ENCODE assay signal across 1 cellular context in the genomic region with DNA sequence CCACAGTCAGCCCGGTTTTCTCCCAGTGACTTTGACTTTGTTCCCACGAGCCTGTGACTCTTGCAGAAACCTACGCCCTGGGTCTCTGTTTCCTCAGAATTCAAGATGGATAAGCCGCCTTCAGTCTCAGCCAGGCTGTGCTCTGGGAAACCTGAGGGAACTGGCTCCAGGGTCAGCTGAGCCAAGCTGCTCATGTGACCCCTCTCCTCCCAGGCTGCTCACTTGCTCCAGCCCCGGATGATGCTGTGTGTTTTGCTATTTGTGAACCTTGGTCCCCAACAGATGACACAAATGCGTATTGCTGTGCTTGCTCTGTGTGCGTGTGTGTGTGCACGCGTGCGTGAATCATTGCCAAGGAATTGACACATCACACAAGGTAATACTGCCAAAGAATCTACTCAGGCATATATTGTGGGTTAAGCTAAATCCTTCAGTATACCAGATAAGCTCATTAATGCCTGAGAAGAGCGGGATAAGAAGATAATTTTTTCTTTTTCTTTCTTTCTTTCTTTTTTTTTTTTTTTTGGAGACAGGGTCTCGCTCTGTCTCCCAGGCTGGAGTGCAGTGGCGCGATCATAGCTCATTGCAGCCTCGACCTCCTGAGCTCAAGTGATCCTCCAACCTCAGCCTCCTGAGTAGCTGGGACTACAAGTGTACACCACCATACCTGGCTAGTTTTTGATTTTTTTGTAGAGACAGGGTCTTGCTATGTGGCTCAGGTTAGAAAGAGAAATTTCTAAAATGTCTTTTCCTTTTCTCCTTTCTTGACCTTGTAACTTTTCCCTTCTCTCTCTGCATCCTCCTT.
TF ChIP-seq lines count a peak whose summit lies in the region.

No MANE protein-coding gene starts in this region.

TF ChIP-seq in GM12878, 131 proteins besides CTCF, POLR2A, EP300 and RAD21:
- no peak for TF ChIP-seq BRCA1 (IDR thresholded peaks at IDR 0.05; ENCODE audit: low read depth, low read length)
- no peak for TF ChIP-seq POLR2AphosphoS5 (IDR thresholded peaks at IDR 0.05; ENCODE audit: low read length)
- TF ChIP-seq, protein P1, sequence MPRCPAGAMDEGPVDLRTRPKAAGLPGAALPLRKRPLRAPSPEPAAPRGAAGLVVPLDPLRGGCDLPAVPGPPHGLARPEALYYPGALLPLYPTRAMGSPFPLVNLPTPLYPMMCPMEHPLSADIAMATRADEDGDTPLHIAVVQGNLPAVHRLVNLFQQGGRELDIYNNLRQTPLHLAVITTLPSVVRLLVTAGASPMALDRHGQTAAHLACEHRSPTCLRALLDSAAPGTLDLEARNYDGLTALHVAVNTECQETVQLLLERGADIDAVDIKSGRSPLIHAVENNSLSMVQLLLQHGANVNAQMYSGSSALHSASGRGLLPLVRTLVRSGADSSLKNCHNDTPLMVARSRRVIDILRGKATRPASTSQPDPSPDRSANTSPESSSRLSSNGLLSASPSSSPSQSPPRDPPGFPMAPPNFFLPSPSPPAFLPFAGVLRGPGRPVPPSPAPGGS (IDR thresholded peaks at IDR 0.05; ENCODE audit: borderline replicate concordance, insufficient read depth, low read depth, low read length, poor library complexity, severe bottlenecking): peak; percentile 67
- TF ChIP-seq, protein P2, sequence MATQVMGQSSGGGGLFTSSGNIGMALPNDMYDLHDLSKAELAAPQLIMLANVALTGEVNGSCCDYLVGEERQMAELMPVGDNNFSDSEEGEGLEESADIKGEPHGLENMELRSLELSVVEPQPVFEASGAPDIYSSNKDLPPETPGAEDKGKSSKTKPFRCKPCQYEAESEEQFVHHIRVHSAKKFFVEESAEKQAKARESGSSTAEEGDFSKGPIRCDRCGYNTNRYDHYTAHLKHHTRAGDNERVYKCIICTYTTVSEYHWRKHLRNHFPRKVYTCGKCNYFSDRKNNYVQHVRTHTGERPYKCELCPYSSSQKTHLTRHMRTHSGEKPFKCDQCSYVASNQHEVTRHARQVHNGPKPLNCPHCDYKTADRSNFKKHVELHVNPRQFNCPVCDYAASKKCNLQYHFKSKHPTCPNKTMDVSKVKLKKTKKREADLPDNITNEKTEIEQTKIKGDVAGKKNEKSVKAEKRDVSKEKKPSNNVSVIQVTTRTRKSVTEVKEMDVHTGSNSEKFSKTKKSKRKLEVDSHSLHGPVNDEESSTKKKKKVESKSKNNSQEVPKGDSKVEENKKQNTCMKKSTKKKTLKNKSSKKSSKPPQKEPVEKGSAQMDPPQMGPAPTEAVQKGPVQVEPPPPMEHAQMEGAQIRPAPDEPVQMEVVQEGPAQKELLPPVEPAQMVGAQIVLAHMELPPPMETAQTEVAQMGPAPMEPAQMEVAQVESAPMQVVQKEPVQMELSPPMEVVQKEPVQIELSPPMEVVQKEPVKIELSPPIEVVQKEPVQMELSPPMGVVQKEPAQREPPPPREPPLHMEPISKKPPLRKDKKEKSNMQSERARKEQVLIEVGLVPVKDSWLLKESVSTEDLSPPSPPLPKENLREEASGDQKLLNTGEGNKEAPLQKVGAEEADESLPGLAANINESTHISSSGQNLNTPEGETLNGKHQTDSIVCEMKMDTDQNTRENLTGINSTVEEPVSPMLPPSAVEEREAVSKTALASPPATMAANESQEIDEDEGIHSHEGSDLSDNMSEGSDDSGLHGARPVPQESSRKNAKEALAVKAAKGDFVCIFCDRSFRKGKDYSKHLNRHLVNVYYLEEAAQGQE (IDR thresholded peaks at IDR 0.05; ENCODE audit: low read depth, low read length): no peak
